ENCODE assay signal across 1 cellular context in the genomic region with DNA sequence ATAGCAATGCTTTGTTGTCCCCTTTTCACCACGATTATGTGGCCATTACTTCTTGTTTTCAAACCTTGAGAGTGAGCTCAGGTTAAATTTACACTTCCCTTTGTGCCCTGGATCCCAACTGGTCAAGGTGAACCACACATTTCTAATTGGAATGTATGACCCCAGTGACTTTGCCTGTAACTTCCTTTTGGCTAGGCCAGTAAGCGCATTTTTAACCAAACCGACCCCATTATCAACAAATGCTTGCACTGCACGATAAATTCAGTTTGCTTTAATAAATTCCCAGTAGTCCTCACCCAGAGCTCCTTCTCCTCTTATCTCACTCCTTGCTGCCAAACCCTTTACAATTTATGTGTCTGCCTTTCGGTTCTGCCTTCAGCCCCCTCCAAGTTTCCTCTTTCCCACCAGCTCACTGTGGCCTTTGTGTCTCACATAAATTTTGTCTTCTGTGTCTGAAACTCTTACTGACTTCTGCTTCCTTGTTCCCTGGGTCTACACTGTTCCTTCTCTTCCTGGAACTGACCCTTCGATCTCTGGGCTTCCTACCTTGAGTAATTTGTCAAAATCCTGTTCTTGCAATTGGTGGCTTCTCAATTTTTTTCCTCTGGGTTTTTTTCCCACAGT.
TF ChIP-seq lines count a peak whose summit lies in the region.

No MANE protein-coding gene starts in this region.

TF ChIP-seq in GM23338, 12 proteins besides CTCF, POLR2A, EP300 and RAD21 (continued from another document):
- TF ChIP-seq ZNF462 (CRISPR knock-in tag; IDR thresholded peaks at IDR 0.05) (no peak), REST (IDR thresholded peaks at IDR 0.05; ENCODE audit: unreplicated experiment) (no peak), ZNF331 (CRISPR knock-in tag; IDR thresholded peaks at IDR 0.05; ENCODE audit: low read depth) (no peak), EZH2phosphoT487 (IDR thresholded peaks at IDR 0.05; ENCODE audit: unreplicated experiment) (no peak), NANOG (IDR thresholded peaks at IDR 0.05; ENCODE audit: borderline replicate concordance) (no peak), STAT1 (IDR thresholded peaks at IDR 0.05; ENCODE audit: unreplicated experiment) (no peak), JUNB (IDR thresholded peaks at IDR 0.05; ENCODE audit: unreplicated experiment) (no peak), ZNF114 (CRISPR knock-in tag; IDR thresholded peaks at IDR 0.05) (no peak)
TF ChIP-seq in GM23338: peak in this region for 0.
